Comparison of ENCODE assay signal across 1 cellular context in the genomic region with DNA sequence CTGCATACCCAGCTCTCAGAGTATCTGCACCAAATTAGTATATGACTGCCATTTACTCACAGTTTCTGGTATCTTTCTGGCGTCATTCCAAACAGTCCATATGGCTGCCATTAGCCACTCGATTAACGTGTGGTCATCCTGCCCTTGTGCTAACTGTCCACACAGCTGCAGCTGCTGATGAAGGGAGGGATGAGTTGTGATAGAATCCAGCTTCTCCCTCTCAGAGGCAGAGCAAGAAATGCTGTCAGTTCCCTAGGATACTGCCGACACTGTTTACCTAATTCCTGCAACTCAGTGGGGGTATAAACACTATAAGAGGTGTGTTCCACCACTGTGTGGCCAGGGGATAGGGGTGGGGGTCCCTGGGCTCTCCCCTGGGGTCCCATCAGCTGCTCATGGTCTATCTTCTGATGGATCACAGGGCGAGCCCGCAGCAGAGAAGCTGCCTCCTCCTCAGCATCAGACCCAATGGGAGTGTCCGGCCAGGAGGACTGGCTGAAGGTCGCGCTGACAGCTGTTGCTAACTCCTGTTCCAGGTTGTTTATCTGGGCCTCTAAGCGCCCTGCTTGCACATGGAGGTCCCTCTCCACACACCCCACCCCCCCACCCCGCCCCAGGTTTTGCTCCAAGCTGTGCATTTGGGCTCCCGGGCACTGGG.
TF ChIP-seq lines count a peak whose summit lies in the region.

No MANE protein-coding gene starts in this region.

TF ChIP-seq in HepG2, 621 proteins besides CTCF, POLR2A, EP300 and RAD21:
- TF ChIP-seq ZNF446 (CRISPR knock-in tag; IDR thresholded peaks at IDR 0.05) (no peak), POLR2G (IDR thresholded peaks at IDR 0.05; ENCODE audit: low read depth, low read length) (peak; percentile 13; the same call in 1 of the 2 replicates), SIN3A (IDR thresholded peaks at IDR 0.05; ENCODE audit: borderline replicate concordance, low read depth, low read length) (peak; percentile 70; the same call in 1 of the 2 replicates), SAP130 (CRISPR knock-in tag; IDR thresholded peaks at IDR 0.05; ENCODE audit: low read depth) (0 out of 2 replicates have a peak, but pooled peaks have one; percentile 34), NR1H2 (CRISPR knock-in tag; IDR thresholded peaks at IDR 0.05; ENCODE audit: borderline replicate concordance, low read depth) (no peak), PITX1 (CRISPR knock-in tag; IDR thresholded peaks at IDR 0.05) (peak; percentile 26; the same call in 1 of the 2 replicates), REL (CRISPR knock-in tag; conservative IDR thresholded peaks at IDR 0.05) (0 out of 2 replicates have a peak, but pooled peaks have one; percentile 54), TEAD3 (CRISPR knock-in tag; optimal IDR thresholded peaks at IDR 0.05; ENCODE audit: borderline replicate concordance) (peak; percentile 47), SNAI1 (CRISPR knock-in tag; IDR thresholded peaks at IDR 0.05; ENCODE audit: borderline replicate concordance) (0 out of 2 replicates have a peak, but pooled peaks have one; percentile 3), ZNF260 (CRISPR knock-in tag; IDR thresholded peaks at IDR 0.05; ENCODE audit: borderline replicate concordance, low read depth) (no peak), MYC (CRISPR knock-in tag; IDR thresholded peaks at IDR 0.05; ENCODE audit: borderline replicate concordance) (peak; percentile 37; the same call in 1 of the 2 replicates), ZNF749 (CRISPR knock-in tag; IDR thresholded peaks at IDR 0.05; ENCODE audit: borderline replicate concordance) (no peak), ZNF788 (CRISPR knock-in tag; IDR thresholded peaks at IDR 0.05; ENCODE audit: borderline replicate concordance) (0 out of 2 replicates have a peak, but pooled peaks have one; percentile 3), ZNF720 (CRISPR knock-in tag; IDR thresholded peaks at IDR 0.05) (no peak)
- TF ChIP-seq, protein P1, sequence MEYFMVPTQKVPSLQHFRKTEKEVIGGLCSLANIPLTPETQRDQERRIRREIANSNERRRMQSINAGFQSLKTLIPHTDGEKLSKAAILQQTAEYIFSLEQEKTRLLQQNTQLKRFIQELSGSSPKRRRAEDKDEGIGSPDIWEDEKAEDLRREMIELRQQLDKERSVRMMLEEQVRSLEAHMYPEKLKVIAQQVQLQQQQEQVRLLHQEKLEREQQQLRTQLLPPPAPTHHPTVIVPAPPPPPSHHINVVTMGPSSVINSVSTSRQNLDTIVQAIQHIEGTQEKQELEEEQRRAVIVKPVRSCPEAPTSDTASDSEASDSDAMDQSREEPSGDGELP (IDR thresholded peaks at IDR 0.05; ENCODE audit: borderline replicate concordance, low read depth) = peak; percentile 59; the same call in 1 of the 2 replicates
- TF ChIP-seq, protein P2, sequence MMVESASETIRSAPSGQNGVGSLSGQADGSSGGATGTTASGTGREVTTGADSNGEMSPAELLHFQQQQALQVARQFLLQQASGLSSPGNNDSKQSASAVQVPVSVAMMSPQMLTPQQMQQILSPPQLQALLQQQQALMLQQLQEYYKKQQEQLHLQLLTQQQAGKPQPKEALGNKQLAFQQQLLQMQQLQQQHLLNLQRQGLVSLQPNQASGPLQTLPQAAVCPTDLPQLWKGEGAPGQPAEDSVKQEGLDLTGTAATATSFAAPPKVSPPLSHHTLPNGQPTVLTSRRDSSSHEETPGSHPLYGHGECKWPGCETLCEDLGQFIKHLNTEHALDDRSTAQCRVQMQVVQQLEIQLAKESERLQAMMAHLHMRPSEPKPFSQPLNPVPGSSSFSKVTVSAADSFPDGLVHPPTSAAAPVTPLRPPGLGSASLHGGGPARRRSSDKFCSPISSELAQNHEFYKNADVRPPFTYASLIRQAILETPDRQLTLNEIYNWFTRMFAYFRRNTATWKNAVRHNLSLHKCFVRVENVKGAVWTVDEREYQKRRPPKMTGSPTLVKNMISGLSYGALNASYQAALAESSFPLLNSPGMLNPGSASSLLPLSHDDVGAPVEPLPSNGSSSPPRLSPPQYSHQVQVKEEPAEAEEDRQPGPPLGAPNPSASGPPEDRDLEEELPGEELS (CRISPR knock-in tag; IDR thresholded peaks at IDR 0.05) = peak; percentile 1; the same call in 1 of the 2 replicates
- TF ChIP-seq, protein P3, sequence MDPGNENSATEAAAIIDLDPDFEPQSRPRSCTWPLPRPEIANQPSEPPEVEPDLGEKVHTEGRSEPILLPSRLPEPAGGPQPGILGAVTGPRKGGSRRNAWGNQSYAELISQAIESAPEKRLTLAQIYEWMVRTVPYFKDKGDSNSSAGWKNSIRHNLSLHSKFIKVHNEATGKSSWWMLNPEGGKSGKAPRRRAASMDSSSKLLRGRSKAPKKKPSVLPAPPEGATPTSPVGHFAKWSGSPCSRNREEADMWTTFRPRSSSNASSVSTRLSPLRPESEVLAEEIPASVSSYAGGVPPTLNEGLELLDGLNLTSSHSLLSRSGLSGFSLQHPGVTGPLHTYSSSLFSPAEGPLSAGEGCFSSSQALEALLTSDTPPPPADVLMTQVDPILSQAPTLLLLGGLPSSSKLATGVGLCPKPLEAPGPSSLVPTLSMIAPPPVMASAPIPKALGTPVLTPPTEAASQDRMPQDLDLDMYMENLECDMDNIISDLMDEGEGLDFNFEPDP (CRISPR knock-in tag; conservative IDR thresholded peaks at IDR 0.05) = 0 out of 2 replicates have a peak, but pooled peaks have one; percentile 27
- TF ChIP-seq, protein P4, sequence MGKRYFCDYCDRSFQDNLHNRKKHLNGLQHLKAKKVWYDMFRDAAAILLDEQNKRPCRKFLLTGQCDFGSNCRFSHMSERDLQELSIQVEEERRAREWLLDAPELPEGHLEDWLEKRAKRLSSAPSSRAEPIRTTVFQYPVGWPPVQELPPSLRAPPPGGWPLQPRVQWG (CRISPR knock-in tag; IDR thresholded peaks at IDR 0.05; ENCODE audit: borderline replicate concordance, low read depth) = no peak
- TF ChIP-seq, protein P5, sequence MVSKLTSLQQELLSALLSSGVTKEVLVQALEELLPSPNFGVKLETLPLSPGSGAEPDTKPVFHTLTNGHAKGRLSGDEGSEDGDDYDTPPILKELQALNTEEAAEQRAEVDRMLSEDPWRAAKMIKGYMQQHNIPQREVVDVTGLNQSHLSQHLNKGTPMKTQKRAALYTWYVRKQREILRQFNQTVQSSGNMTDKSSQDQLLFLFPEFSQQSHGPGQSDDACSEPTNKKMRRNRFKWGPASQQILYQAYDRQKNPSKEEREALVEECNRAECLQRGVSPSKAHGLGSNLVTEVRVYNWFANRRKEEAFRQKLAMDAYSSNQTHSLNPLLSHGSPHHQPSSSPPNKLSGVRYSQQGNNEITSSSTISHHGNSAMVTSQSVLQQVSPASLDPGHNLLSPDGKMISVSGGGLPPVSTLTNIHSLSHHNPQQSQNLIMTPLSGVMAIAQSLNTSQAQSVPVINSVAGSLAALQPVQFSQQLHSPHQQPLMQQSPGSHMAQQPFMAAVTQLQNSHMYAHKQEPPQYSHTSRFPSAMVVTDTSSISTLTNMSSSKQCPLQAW (CRISPR knock-in tag; IDR thresholded peaks at IDR 0.05) = 0 out of 2 replicates have a peak, but pooled peaks have one; percentile 16
- TF ChIP-seq, protein P6, sequence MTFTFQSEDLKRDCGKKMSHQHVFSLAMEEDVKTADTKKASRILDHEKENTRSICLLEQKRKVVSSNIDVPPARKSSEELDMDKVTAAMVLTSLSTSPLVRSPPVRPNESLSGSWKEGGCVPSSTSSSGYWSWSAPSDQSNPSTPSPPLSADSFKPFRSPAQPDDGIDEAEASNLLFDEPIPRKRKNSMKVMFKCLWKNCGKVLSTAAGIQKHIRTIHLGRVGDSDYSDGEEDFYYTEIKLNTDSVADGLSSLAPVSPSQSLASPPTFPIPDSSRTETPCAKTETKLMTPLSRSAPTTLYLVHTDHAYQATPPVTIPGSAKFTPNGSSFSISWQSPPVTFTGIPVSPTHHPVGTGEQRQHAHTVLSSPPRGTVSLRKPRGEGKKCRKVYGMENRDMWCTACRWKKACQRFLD (CRISPR knock-in tag; IDR thresholded peaks at IDR 0.05; ENCODE audit: borderline replicate concordance) = no peak
- TF ChIP-seq, protein P7, sequence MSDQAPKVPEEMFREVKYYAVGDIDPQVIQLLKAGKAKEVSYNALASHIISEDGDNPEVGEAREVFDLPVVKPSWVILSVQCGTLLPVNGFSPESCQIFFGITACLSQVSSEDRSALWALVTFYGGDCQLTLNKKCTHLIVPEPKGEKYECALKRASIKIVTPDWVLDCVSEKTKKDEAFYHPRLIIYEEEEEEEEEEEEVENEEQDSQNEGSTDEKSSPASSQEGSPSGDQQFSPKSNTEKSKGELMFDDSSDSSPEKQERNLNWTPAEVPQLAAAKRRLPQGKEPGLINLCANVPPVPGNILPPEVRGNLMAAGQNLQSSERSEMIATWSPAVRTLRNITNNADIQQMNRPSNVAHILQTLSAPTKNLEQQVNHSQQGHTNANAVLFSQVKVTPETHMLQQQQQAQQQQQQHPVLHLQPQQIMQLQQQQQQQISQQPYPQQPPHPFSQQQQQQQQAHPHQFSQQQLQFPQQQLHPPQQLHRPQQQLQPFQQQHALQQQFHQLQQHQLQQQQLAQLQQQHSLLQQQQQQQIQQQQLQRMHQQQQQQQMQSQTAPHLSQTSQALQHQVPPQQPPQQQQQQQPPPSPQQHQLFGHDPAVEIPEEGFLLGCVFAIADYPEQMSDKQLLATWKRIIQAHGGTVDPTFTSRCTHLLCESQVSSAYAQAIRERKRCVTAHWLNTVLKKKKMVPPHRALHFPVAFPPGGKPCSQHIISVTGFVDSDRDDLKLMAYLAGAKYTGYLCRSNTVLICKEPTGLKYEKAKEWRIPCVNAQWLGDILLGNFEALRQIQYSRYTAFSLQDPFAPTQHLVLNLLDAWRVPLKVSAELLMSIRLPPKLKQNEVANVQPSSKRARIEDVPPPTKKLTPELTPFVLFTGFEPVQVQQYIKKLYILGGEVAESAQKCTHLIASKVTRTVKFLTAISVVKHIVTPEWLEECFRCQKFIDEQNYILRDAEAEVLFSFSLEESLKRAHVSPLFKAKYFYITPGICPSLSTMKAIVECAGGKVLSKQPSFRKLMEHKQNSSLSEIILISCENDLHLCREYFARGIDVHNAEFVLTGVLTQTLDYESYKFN (CRISPR knock-in tag; conservative IDR thresholded peaks at IDR 0.05) = no peak
- TF ChIP-seq, protein P8, sequence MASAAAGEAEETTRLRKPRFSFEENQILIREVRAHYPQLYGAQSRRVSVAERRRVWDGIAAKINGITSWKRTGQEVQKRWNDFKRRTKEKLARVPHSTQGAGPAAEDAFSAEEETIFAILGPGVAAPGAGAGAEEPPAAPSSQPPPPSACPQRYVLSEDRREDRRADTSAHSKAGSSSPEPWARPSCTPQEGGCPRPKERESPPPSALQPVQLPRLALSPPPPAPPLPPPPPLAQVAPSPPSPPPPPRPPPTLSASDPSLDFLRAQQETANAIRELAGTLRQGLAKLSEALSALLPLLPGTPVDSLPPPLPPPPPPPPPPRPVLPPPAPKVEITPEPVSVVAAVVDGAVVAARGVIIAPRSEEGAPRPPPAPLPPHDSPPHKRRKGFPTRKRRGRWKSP (CRISPR knock-in tag; IDR thresholded peaks at IDR 0.05) = 0 out of 2 replicates have a peak, but pooled peaks have one; percentile 19
